In genomic region chr1:212514056-212514614, GRCh38 we compare ENCODE assay signal across 8 cellular contexts.
DNase-seq lines count a peak whose midpoint lies in the region; ATAC-seq and TF ChIP-seq lines count a peak whose summit lies in the region.

No MANE protein-coding gene starts in this region.

- in situ Hi-C loops in transverse colon (cut with MboI; ENCODE audit: low pct_ligation_motif_present in 1 of 4, low pct_unique_long_range_greater_than_20kb in 1 of 4, low sequenced_read_pairs in 3 of 4): no loop called here

- H3K36me3 ChIP-seq in H7 (replicated peaks; ENCODE audit: control insufficient read depth, insufficient read depth, low read length) (no peaks in the 10 kb centered on the region), transverse colon (no peaks in the 10 kb centered on the region)

- DNase-seq in AG10803 (ENCODE audit: low read depth) (peak; percentile 37), H7 (peak; percentile 74), kidney glomerular epithelial cell (lab: John Stamatoyannopoulos, UW) (peak; percentile 54), transverse colon (peak; percentile 59), NCI-H1930 (lab: John Stamatoyannopoulos, UW) (no peak)

- no peaks in the 10 kb centered on the region for H3K9me3 Mint-ChIP-seq in activated naive CD8-positive, alpha-beta T cell (ENCODE audit: low read depth)

- no peak overlapping the region for H3K27ac ChIP-seq in transverse colon

- H3K36me3 Mint-ChIP-seq in activated naive CD8-positive, alpha-beta T cell: no peaks in the 10 kb centered on the region

- intact Hi-C loops in transverse colon (cut with DNase I; ENCODE audit: low total_unique reads): no loop called here

- no peak for TF ChIP-seq POLR2A in transverse colon (IDR thresholded peaks at IDR 0.05)

- no peak overlapping the region for H3K4me3 ChIP-seq in AG10803 (ENCODE audit: low read length)
- peak overlapping the region; percentile 11; the same call in 1 of the 2 replicates for H3K4me3 ChIP-seq in H7 (ENCODE audit: insufficient read depth, low read depth, low read length)
- H3K4me3 ChIP-seq in transverse colon: peak overlapping the region in 2 of 4 donors; percentile 23 to 41

- H3K27me3 Mint-ChIP-seq in activated naive CD8-positive, alpha-beta T cell: peaks cover 24% of the 10 kb centered on the region

- no peak for TF ChIP-seq EP300 in transverse colon (IDR thresholded peaks at IDR 0.05; ENCODE audit: low read depth)

- peak overlapping the region; percentile 42 for H3K4me3 Mint-ChIP-seq in activated naive CD8-positive, alpha-beta T cell

- H3K4me1 ChIP-seq in transverse colon: peaks cover 10 to 28% (median 20%) of the 10 kb centered on the region in 4 donors

- ATAC-seq in GM19455 (IDR thresholded peaks at IDR 0.05; ENCODE audit: unreplicated experiment): no peak
- ATAC-seq in GM18907 (IDR thresholded peaks at IDR 0.05; ENCODE audit: unreplicated experiment): no peak

- H3K27me3 ChIP-seq in H7 (ENCODE audit: control insufficient read depth, insufficient read depth, low read length) (peaks cover 32% of the 10 kb centered on the region), transverse colon (peaks cover 42% of the 10 kb centered on the region)

- no peak overlapping the region for H3K27ac Mint-ChIP-seq in activated naive CD8-positive, alpha-beta T cell

- H3K4me1 Mint-ChIP-seq in activated naive CD8-positive, alpha-beta T cell (ENCODE audit: low read depth): no peaks in the 10 kb centered on the region

- TF ChIP-seq CTCF in AG10803 (conservative IDR thresholded peaks at IDR 0.05; ENCODE audit: low read length) (no peak), transverse colon (IDR thresholded peaks at IDR 0.05) (no peak)

- WGBS in transverse colon (ENCODE audit: low coverage in 1 of 2), 2 donors: 40 to 58% methylated on average over 3 to 23 of the region's 25 CpGs

- no peaks in the 10 kb centered on the region for H3K9me3 ChIP-seq in transverse colon

Comparison
In these comparisons a context has a peak if more than half of its experiments do, and no peak if none do; other contexts are left out.
1. DNase-seq: peak in AG10803 (single experiment), H7 (single experiment), kidney glomerular epithelial cell (single experiment) and transverse colon (single experiment); none in NCI-H1930 (0 of 2).